In the genomic region with DNA sequence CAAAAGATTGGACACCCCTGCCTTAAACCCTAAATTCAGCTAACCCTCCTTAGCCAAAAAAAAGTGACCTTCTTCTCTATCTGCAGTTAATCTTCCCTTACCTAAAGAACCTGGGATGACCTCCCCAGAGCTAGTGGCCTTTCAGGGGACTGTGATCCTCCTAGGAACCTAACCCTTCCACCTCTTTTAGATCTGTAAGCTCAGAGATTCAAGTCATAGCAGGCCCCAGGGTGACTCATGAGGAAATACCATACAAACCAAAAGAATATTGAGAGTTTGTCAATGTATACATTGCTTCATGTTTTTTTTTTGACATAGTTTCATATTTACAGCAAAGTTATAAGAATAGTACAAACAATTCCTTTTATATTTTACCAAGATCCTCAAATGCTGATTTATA, we compare ENCODE assay signal across 9 cellular contexts.
DNase-seq lines count a peak whose midpoint lies in the region; ATAC-seq and TF ChIP-seq lines count a peak whose summit lies in the region.
"Had no signal": no experiment of that assay in that cellular context is flagged by ENCODE, and none has a peak within 500 bp of the region (broad histone marks: within the 10 kb centered on the region; RNA-seq: fewer than 3 reads in every experiment).

No MANE protein-coding gene starts in this region.

- DNase-seq in AG10803 (ENCODE audit: low read depth) (peak; percentile 36), GM13977 (ENCODE audit: low spot score) (peak; percentile 51), fibroblast of mammary gland (ENCODE audit: low read depth) (peak; percentile 50), NCI-H1694 treated with DMSO at 0.1 percent for 48 hours (lab: John Stamatoyannopoulos, UW) (no peak)
- DNase-seq in T-helper 2 cell treated with Interferon-gamma antibody and Interleukin-4, amounts not matched to agents 5 μg/mL and 100 μg/mL, for 36 hours (ENCODE audit: low spot score): peak; percentile 25
- DNase-seq: NCI-H1417 had no signal

- no peaks in the 10 kb centered on the region for H3K9me3 Mint-ChIP-seq in T-helper 2 cell treated with Interferon-gamma antibody and Interleukin-4, amounts not matched to agents 5 μg/mL and 100 μg/mL, for 36 hours

- no peaks in the 10 kb centered on the region for H3K36me3 Mint-ChIP-seq in T-helper 2 cell treated with Interferon-gamma antibody and Interleukin-4, amounts not matched to agents 5 μg/mL and 100 μg/mL, for 36 hours (ENCODE audit: low read depth)

- in situ Hi-C loops in GM13977 (cut with MboI; ENCODE audit: low pct_unique_long_range_greater_than_20kb, low sequenced_read_pairs, unreplicated experiment): no loop called here

- no peak overlapping the region for H3K4me3 ChIP-seq in AG10803 (ENCODE audit: low read length)
- H3K4me3 ChIP-seq in fibroblast of mammary gland (ENCODE audit: control insufficient read depth, low read depth, low read length): no peak overlapping the region

- H3K27ac Mint-ChIP-seq in T-helper 2 cell treated with Interferon-gamma antibody and Interleukin-4, amounts not matched to agents 5 μg/mL and 100 μg/mL, for 36 hours: peak overlapping the region; percentile 45

- no peak overlapping the region for H3K4me3 Mint-ChIP-seq in T-helper 2 cell treated with Interferon-gamma antibody and Interleukin-4, amounts not matched to agents 5 μg/mL and 100 μg/mL, for 36 hours

- TF ChIP-seq CTCF in AG10803 (conservative IDR thresholded peaks at IDR 0.05; ENCODE audit: low read length) (no peak), GM13977 (IDR thresholded peaks at IDR 0.05; ENCODE audit: extremely low read depth, insufficient read depth, missing control alignments) (no peak), fibroblast of mammary gland (conservative IDR thresholded peaks at IDR 0.05; ENCODE audit: control insufficient read depth, insufficient read depth, low read depth, low read length) (no peak)

- peaks cover 22% of the 10 kb centered on the region for H3K4me1 Mint-ChIP-seq in T-helper 2 cell treated with Interferon-gamma antibody and Interleukin-4, amounts not matched to agents 5 μg/mL and 100 μg/mL, for 36 hours (ENCODE audit: low read depth)

- ATAC-seq in HG02763 (IDR thresholded peaks at IDR 0.05; ENCODE audit: unreplicated experiment) (no peak), HG03025 (IDR thresholded peaks at IDR 0.05; ENCODE audit: low FRiP score, unreplicated experiment) (no peak), GM18511 (IDR thresholded peaks at IDR 0.05; ENCODE audit: unreplicated experiment) (no peak)

- no peaks in the 10 kb centered on the region for H3K27me3 Mint-ChIP-seq in T-helper 2 cell treated with Interferon-gamma antibody and Interleukin-4, amounts not matched to agents 5 μg/mL and 100 μg/mL, for 36 hours (ENCODE audit: low read depth)
